In the genomic region with DNA sequence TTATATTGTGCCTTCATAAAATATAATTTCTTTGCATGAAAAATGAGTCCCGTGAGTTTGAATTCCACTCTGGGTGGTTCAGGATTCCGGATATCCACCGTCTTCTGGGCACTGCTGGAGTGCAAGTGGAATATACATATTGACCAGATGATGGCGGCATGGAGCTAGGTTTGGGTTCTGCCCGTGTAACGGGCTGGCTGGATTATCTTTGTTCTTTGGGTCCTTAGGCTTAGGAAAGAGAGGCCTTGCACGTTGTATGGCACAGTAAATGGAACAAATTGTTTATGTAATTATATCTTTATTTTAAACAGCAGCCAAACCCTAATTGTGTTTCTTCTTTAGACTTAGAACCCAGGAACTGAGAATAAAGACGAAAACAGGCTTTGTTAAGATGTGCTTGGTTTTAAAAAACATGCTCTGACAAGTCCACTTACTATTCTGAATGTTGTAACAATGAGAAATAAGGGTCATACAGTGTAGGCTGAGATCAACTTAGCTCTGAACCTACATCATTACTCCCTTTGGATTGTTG, we compare ENCODE assay signal across 7 cellular contexts. TPM values are rescaled to one million over a fixed set of nuclear protein-coding genes. Genes with fewer than 3 reads are reported as not detected.
DNase-seq lines count a peak whose midpoint lies in the region; ATAC-seq, FAIRE-seq and TF ChIP-seq lines count a peak whose summit lies in the region.

No MANE protein-coding gene starts in this region.

- H3K27me3 ChIP-seq in right atrium auricular region, result no peaks in the 10 kb centered on the region
- H3K27me3 ChIP-seq in sigmoid colon, result no peaks in the 10 kb centered on the region

- intact Hi-C loops in sigmoid colon (cut with DNase I), result loop anchor here (5.0 to 10.0 kb wide), 3 partner anchors 346 to 651 kb away; no protein-coding TSS in a partner anchor

- H3K4me1 ChIP-seq in right atrium auricular region (peaks cover 0 to 10% of the 10 kb centered on the region in 2 donors), sigmoid colon (peaks cover 0 to 9% (median 0%) of the 10 kb centered on the region in 4 donors)

- H3K9me3 ChIP-seq in right atrium auricular region, result no peaks in the 10 kb centered on the region
- no peaks in the 10 kb centered on the region for H3K9me3 ChIP-seq in sigmoid colon

- H3K27ac ChIP-seq in right atrium auricular region (no peak overlapping the region), sigmoid colon (no peak overlapping the region)

- DNase-seq in GM12892 (ENCODE audit: insufficient read length) (peak; percentile 41), NCI-H1694 (lab: John Stamatoyannopoulos, UW) (peak; percentile 93), T follicular helper cell (ENCODE audit: low read depth) (peak; percentile 27), amygdala (lab: John Stamatoyannopoulos, UW) (peak in 45 of 56 donors; percentile 9 to 81 (median 37)), right atrium auricular region (ENCODE audit: low spot score) (peak; percentile 80), sigmoid colon (peak; percentile 86)

- no peak for TF ChIP-seq EP300 in sigmoid colon (IDR thresholded peaks at IDR 0.05)

- WGBS in sigmoid colon, 2 donors, result 12 to 14% methylated on average over 8 of the region's 8 CpGs

- H3K36me3 ChIP-seq in right atrium auricular region, result no peaks in the 10 kb centered on the region
- H3K36me3 ChIP-seq in sigmoid colon, result no peaks in the 10 kb centered on the region

- no peak overlapping the region for H3K4me3 ChIP-seq in right atrium auricular region
- H3K4me3 ChIP-seq in sigmoid colon, result no peak overlapping the region

- FAIRE-seq in GM12892 (lab: Jason Lieb, UNC), result peak; percentile 92

- peak; percentile 38 to 85 for TF ChIP-seq CTCF in right atrium auricular region (IDR thresholded peaks at IDR 0.05)
- TF ChIP-seq CTCF in sigmoid colon (IDR thresholded peaks at IDR 0.05), result peak; percentile 46 to 79 (median 72)

- peak; percentile 86 for ATAC-seq in HG02763 (IDR thresholded peaks at IDR 0.05; ENCODE audit: unreplicated experiment)

- TF ChIP-seq POLR2A in GM12892 (IDR thresholded peaks at IDR 0.05; ENCODE audit: low read depth, low read length), result no peak
- TF ChIP-seq POLR2A in sigmoid colon (IDR thresholded peaks at IDR 0.05), result no peak

RNA-seq across cellular contexts. Expression of gene ACBD6, which starts 13.5 kb away (rescaled TPM):
- polyA plus RNA-seq in GM12892 (2012; ENCODE audit: missing spikeins), result 68.4 TPM
- 10 to 100 TPM; 24.0 to 29.0 TPM for total RNA-seq in right atrium auricular region
- total RNA-seq in sigmoid colon, result 10 to 100 TPM; 35.5 to 40.8 (median 40.1) TPM
- polyA plus RNA-seq in sigmoid colon, result 10 to 100 TPM; 11.4 to 21.8 (median 14.3) TPM

RNA-seq across cellular contexts. Expression of gene OVAAL, which starts 42.8 kb away (rescaled TPM):
- not detected for polyA plus RNA-seq in GM12892 (2012; ENCODE audit: missing spikeins)
- total RNA-seq in right atrium auricular region, result 1 to 10 TPM in 1 of 2 donors, under 1 TPM in 1; 0.70 to 2.0 TPM
- total RNA-seq in sigmoid colon, result not detected
- polyA plus RNA-seq in sigmoid colon, result not detected

Comparison
In these comparisons a context has a peak if more than half of its experiments do, and no peak if none do; other contexts are left out.
1. DNase-seq: peak in every context shown above with its lines; median percentile 93 in NCI-H1694; 86 in sigmoid colon; 80 in right atrium auricular region; 41 in GM12892; 37 in amygdala; 27 in T follicular helper cell.